19 cellular contexts compared by ENCODE assay signal in genomic region chr7:96674565-96674964, GRCh38. TPM values are rescaled to one million over a fixed set of nuclear protein-coding genes. Genes with fewer than 3 reads are reported as not detected.
A peak's percentile ranks its signal among the peaks of the same experiment; 100 is the strongest.
DNase-seq lines count a peak whose midpoint lies in the region; ATAC-seq, FAIRE-seq and TF ChIP-seq lines count a peak whose summit lies in the region.
"Had no signal": no experiment of that assay in that cellular context is flagged by ENCODE, and none has a peak within 500 bp of the region (broad histone marks: within the 10 kb centered on the region; RNA-seq: fewer than 3 reads in every experiment).

No MANE protein-coding gene starts in this region.

- H3K27me3 ChIP-seq in adipocyte (replicated peaks; ENCODE audit: control insufficient read depth, insufficient read depth, low read length) (no peaks in the 10 kb centered on the region), endothelial cell of umbilical vein (ENCODE audit: control insufficient read depth in 2 of 2, insufficient read depth in 2 of 2, low read length in 2 of 2) (no peaks in the 10 kb centered on the region)
- H3K27me3 ChIP-seq: BLaER1 had no signal

- H3K4me1 ChIP-seq in HEK293 (ENCODE audit: control insufficient read depth, insufficient read depth, low read length), result peaks cover 15% of the 10 kb centered on the region
- no peaks in the 10 kb centered on the region for H3K4me1 ChIP-seq in adipocyte (ENCODE audit: control insufficient read depth, insufficient read depth, low read length)
- peaks cover 28% of the 10 kb centered on the region for H3K4me1 ChIP-seq in endothelial cell of umbilical vein (ENCODE audit: control insufficient read depth, extremely low read depth, insufficient read depth, low read length)
- H3K4me1 ChIP-seq: BLaER1, HAP-1 had no signal

- DNase-seq in adipocyte (ENCODE audit: low read depth) (peak; percentile 4), endothelial cell of umbilical vein (ENCODE audit: low read depth, low spot score) (peak; percentile 76), lung microvascular endothelial cell (ENCODE audit: low read depth in 2 of 2) (peak; percentile 75 to 79), osteocyte (ENCODE audit: extremely low spot score, unreplicated experiment) (no peak), HCEC 1CT (no peak)
- DNase-seq: 8988T; CD4-positive, alpha-beta memory T cell; DMS153; DMS79; GM23248; HFFc6 had no signal

- no peak for TF ChIP-seq POLR2A in endothelial cell of umbilical vein (IDR thresholded peaks at IDR 0.05; ENCODE audit: low read depth, low read length)

- intact Hi-C loops in endothelial cell of umbilical vein (cut with micrococcal nuclease), result loop anchor here (1.0 to 10.0 kb wide), 5 partner anchors 17 to 350 kb away; partner anchors contain the start of genes DLX5, SEM1 and SLC25A13

- H3K27ac ChIP-seq in HEK293 (ENCODE audit: extremely low read depth, low read depth, low read length) (no peak overlapping the region), endothelial cell of umbilical vein (ENCODE audit: insufficient read depth, low read depth, low read length) (peak overlapping the region; percentile 36)
- H3K27ac ChIP-seq: BLaER1, GM23248 had no signal

- ATAC-seq in GM21717 (IDR thresholded peaks at IDR 0.05; ENCODE audit: unreplicated experiment), result no peak
- ATAC-seq in HG02759 (IDR thresholded peaks at IDR 0.05; ENCODE audit: unreplicated experiment), result no peak
- ATAC-seq: GM12878 had no signal

- dilution Hi-C loops in endothelial cell of umbilical vein (cut with MboI; ENCODE audit: extremely low pct_ligation_motif_present, low sequenced_read_pairs), result no loop called here

- H3K36me3 ChIP-seq in HEK293 (ENCODE audit: control insufficient read depth in 2 of 2, insufficient read depth in 1 of 2, low read length in 2 of 2), result no peaks in the 10 kb centered on the region; a peak in 1 of 3 replicates
- H3K36me3 ChIP-seq in adipocyte (ENCODE audit: control insufficient read depth, insufficient read depth, low read length, severe bottlenecking), result peaks cover 6% of the 10 kb centered on the region
- H3K36me3 ChIP-seq in endothelial cell of umbilical vein (ENCODE audit: control insufficient read depth in 2 of 2, extremely low read depth in 1 of 2, insufficient read depth in 2 of 2, low read length in 2 of 2), result no peaks in the 10 kb centered on the region
- H3K36me3 ChIP-seq: HAP-1 had no signal

- no TSS peak for BruUV-seq in endothelial cell of umbilical vein (replicated peaks; lab: Mats Ljungman, UMichigan)

- FAIRE-seq in endothelial cell of umbilical vein (lab: Jason Lieb, UNC), result peak; percentile 83
- FAIRE-seq: GM12878, GM19239 had no signal

- no peak overlapping the region for H3K9ac ChIP-seq in adipocyte (ENCODE audit: low read length)
- H3K9ac ChIP-seq in endothelial cell of umbilical vein (replicated peaks; ENCODE audit: extremely low read depth, insufficient read depth, low read length), result no peak overlapping the region
- H3K9ac ChIP-seq: BLaER1, GM23248 had no signal

- no peak overlapping the region for H3K4me3 ChIP-seq in HEK293 (ENCODE audit: low read depth, low read length)
- no peak overlapping the region for H3K4me3 ChIP-seq in adipocyte (ENCODE audit: low read length)
- no peak overlapping the region for H3K4me3 ChIP-seq in endothelial cell of umbilical vein (replicated peaks in 1 of 3; ENCODE audit: insufficient read depth in 1 of 3, low read depth in 1 of 3, low read length in 3 of 3)
- H3K4me3 ChIP-seq: BLaER1, GM12878, GM23248, HAP-1 had no signal

- no peaks in the 10 kb centered on the region for H3K9me3 Mint-ChIP-seq in osteocyte (ENCODE audit: unreplicated experiment)
- H3K9me3 Mint-ChIP-seq: CD14-positive monocyte; CD4-positive, alpha-beta memory T cell; HFFc6 had no signal

- peak overlapping the region; percentile 30 for H3K4me2 ChIP-seq in endothelial cell of umbilical vein (ENCODE audit: insufficient read depth, low read length)
- H3K4me2 ChIP-seq: BLaER1 had no signal

- no peaks in the 10 kb centered on the region for H3K9me1 ChIP-seq in endothelial cell of umbilical vein (replicated peaks; ENCODE audit: control insufficient read depth, extremely low read depth, insufficient read depth, low read length)

- H3K9me3 ChIP-seq in HEK293 (ENCODE audit: control insufficient read depth, insufficient read depth, low read depth, low read length), result no peaks in the 10 kb centered on the region
- no peaks in the 10 kb centered on the region for H3K9me3 ChIP-seq in adipocyte (ENCODE audit: control insufficient read depth, low read length)
- no peaks in the 10 kb centered on the region for H3K9me3 ChIP-seq in endothelial cell of umbilical vein (replicated peaks; ENCODE audit: control insufficient read depth, insufficient read depth, low read length)
- H3K9me3 ChIP-seq: BLaER1, HAP-1 had no signal

- H4K20me1 ChIP-seq in endothelial cell of umbilical vein (replicated peaks; ENCODE audit: control insufficient read depth, extremely low read depth, insufficient read depth, low read length), result no peaks in the 10 kb centered on the region
- H4K20me1 ChIP-seq: BLaER1 had no signal

- no peak overlapping the region for H3K27ac Mint-ChIP-seq in osteocyte (ENCODE audit: unreplicated experiment)
- H3K27ac Mint-ChIP-seq: CD14-positive monocyte, HFFc6 had no signal

- no peaks in the 10 kb centered on the region for H3K27me3 Mint-ChIP-seq in osteocyte (ENCODE audit: unreplicated experiment)
- H3K27me3 Mint-ChIP-seq: CD4-positive, alpha-beta memory T cell had no signal

- H3K36me3 Mint-ChIP-seq in osteocyte (ENCODE audit: unreplicated experiment), result no peaks in the 10 kb centered on the region

- POLR2A ChIA-PET in HEK293 (lab: Yijun Ruan, JAX), result no interaction called here
- POLR2A ChIA-PET in endothelial cell of umbilical vein (lab: Charles Lee), result interaction anchor here (1.3 kb wide), 1 partner anchor 34 kb away, joined by 3 read pairs; no protein-coding TSS in a partner anchor

- H3K4me1 Mint-ChIP-seq in osteocyte (ENCODE audit: unreplicated experiment), result no peaks in the 10 kb centered on the region
- H3K4me1 Mint-ChIP-seq: CD14-positive monocyte had no signal

- TF ChIP-seq CTCF in HEK293 (tag by site-specific recombination; IDR thresholded peaks at IDR 0.05), result no peak
- no peak for TF ChIP-seq CTCF in endothelial cell of umbilical vein (IDR thresholded peaks at IDR 0.05; ENCODE audit: extremely low read depth in 1 of 2, insufficient read depth in 1 of 2, low read depth in 1 of 2, low read length in 2 of 2)
- no peak for TF ChIP-seq CTCF in osteocyte (IDR thresholded peaks at IDR 0.05)

- CTCF ChIA-PET in HEK293 (lab: Yijun Ruan, JAX) (interaction anchor here (0.7 kb wide), 1 partner anchor 987 kb away, joined by 4 read pairs; no protein-coding TSS in a partner anchor), endothelial cell of umbilical vein (lab: Charles Lee) (interaction anchor here (1.8 kb wide), 1 partner anchor 599 kb away, joined by 5 read pairs; no protein-coding TSS in a partner anchor)

- no peak overlapping the region for H2AFZ ChIP-seq in endothelial cell of umbilical vein (ENCODE audit: low read depth, low read length)
- H2AFZ ChIP-seq: GM23248 had no signal

- H3K79me2 ChIP-seq in endothelial cell of umbilical vein (ENCODE audit: control insufficient read depth, insufficient read depth, low read length), result no peaks in the 10 kb centered on the region

- no peak overlapping the region for H3K4me3 Mint-ChIP-seq in osteocyte (ENCODE audit: unreplicated experiment)
- H3K4me3 Mint-ChIP-seq: CD14-positive monocyte, HFFc6 had no signal

TF ChIP-seq in HEK293, 187 proteins besides CTCF, POLR2A, EP300 and RAD21:
- TF ChIP-seq ZNF121 (tag by site-specific recombination; IDR thresholded peaks at IDR 0.05), result 0 out of 2 replicates have a peak, but pooled peaks have one; percentile 55
- TF ChIP-seq ZNF621 (tag by site-specific recombination; IDR thresholded peaks at IDR 0.05), result no peak

TF ChIP-seq in endothelial cell of umbilical vein, 7 proteins besides CTCF, POLR2A, EP300 and RAD21:
- peak; percentile 68 for TF ChIP-seq FOS (IDR thresholded peaks at IDR 0.05; ENCODE audit: borderline replicate concordance, insufficient read depth, low read length)
- TF ChIP-seq JUN (IDR thresholded peaks at IDR 0.05; ENCODE audit: borderline replicate concordance, insufficient read depth, insufficient read length, low read depth), result peak; percentile 57
- TF ChIP-seq GATA2 (IDR thresholded peaks at IDR 0.05; ENCODE audit: insufficient read depth, insufficient read length, low read depth, low read length), result peak; percentile 51
- no peak for TF ChIP-seq EZH2 (IDR thresholded peaks at IDR 0.05; ENCODE audit: borderline replicate concordance, low read depth, low read length, severe bottlenecking)
- no peak for TF ChIP-seq MYC (IDR thresholded peaks at IDR 0.05; ENCODE audit: low read depth, low read length)
- TF ChIP-seq POLR2AphosphoS5 (IDR thresholded peaks at IDR 0.05; ENCODE audit: insufficient read depth, low read depth, low read length), result peak; percentile 33

RNA-seq across cellular contexts. Expression of gene SEM1, which starts 35.1 kb away (rescaled TPM):
- total RNA-seq in endothelial cell of umbilical vein (81.6 and 94.7 TPM in 2 replicates), lung microvascular endothelial cell (67.8 and 82.9 TPM in 2 replicates), osteocyte (38.3 and 46.5 TPM in 2 replicates)
- polyA plus RNA-seq in endothelial cell of umbilical vein, result 9.2 and 16.7 TPM in 2 replicates
- 36.5 and 43.3 TPM in 2 replicates for polyA plus RNA-seq in endothelial cell of umbilical vein (2011; cell fraction: cytosol; rRNA removed)
- polyA plus RNA-seq in endothelial cell of umbilical vein (2011; cell fraction: nucleus; rRNA removed), result 18.6 and 28.4 TPM in 2 replicates
- polyA plus RNA-seq in endothelial cell of umbilical vein (2012), result 394 and 491 TPM in 2 replicates
- 12.8 and 27.6 TPM in 2 replicates for polyA minus RNA-seq in endothelial cell of umbilical vein
- polyA minus RNA-seq in endothelial cell of umbilical vein (2011; cell fraction: cytosol; rRNA and poly(A)+ RNA removed), result 12.1 TPM
- 23.0 and 35.1 TPM in 2 replicates for polyA minus RNA-seq in endothelial cell of umbilical vein (2011; cell fraction: nucleus; rRNA and poly(A)+ RNA removed)

Comparison
In these comparisons a context has a peak if more than half of its experiments do, and no peak if none do; other contexts are left out.
1. DNase-seq: peak in adipocyte (single experiment), endothelial cell of umbilical vein (single experiment) and lung microvascular endothelial cell (2 of 2); none in osteocyte (single experiment) and HCEC 1CT (single experiment).